In the genomic region with DNA sequence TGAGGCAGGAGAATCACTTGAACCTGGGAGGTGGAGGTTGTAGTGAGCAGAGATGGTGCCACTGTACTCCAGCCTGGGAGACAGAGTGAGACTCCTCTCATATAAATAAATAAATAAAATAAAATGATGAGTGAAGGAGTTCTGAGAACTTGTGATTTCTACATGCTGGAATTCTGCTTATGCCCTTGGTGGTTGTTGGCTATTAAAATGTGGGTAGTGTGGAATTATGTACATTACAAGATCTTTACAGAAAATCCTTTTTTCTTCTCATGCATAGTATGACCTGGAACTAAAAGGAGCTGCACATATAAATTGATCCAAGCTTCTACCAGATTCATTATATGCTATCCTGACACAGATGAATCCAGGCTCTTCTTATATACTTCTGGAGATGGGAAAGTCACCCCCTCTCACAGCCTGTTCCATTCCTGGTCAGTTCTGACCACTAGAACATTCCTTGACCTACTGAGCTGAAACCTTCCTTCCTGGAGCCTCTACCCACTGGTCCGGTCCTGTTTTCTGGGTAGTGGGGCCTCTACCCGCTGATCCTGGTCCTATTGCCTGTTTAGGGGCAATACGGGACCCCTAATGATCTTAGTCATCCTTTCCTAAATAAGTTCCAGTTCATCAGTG, we compare ENCODE assay signal across 14 cellular contexts. TPM values are rescaled to one million over a fixed set of nuclear protein-coding genes. Genes with fewer than 3 reads are reported as not detected.
DNase-seq lines count a peak whose midpoint lies in the region; ATAC-seq and TF ChIP-seq lines count a peak whose summit lies in the region.
"Had no signal": no experiment of that assay in that cellular context is flagged by ENCODE, and none has a peak within 500 bp of the region (broad histone marks: within the 10 kb centered on the region; RNA-seq: fewer than 3 reads in every experiment).

No MANE protein-coding gene starts in this region.

- H3K27me3 Mint-ChIP-seq in GM23338 (ENCODE audit: insufficient read depth, low read depth, poor library complexity) (peaks cover 7% of the 10 kb centered on the region), natural killer cell (ENCODE audit: low read depth in 2 of 2) (no peaks in the 10 kb centered on the region)
- H3K27me3 Mint-ChIP-seq: progenitor cell of endocrine pancreas had no signal

- TF ChIP-seq CTCF in GM23338 (conservative IDR thresholded peaks at IDR 0.05; ENCODE audit: low read depth in 2 of 2): no peak
- no peak for TF ChIP-seq CTCF in natural killer cell (IDR thresholded peaks at IDR 0.05)

- peaks cover 0 to 9% (median 0%) of the 10 kb centered on the region in 11 experiments; a peak in 2 of 22 replicates for H3K9me3 ChIP-seq in BLaER1 treated with 17β-estradiol and CSF1 and Interleukin-3, amounts not matched to agents 10 nM and 100 nM (replicated peaks in 1 of 11)

- no peaks in the 10 kb centered on the region for H3K9me2 ChIP-seq in GM23338 (ENCODE audit: insufficient read depth)

- ATAC-seq in GM23338 (no peak), natural killer cell (no peak), GM18868 (IDR thresholded peaks at IDR 0.05; ENCODE audit: unreplicated experiment) (no peak)

- H3K79me2 ChIP-seq in GM23338 (replicated peaks; ENCODE audit: insufficient read depth): no peaks in the 10 kb centered on the region

- no peak for DNase-seq in GM23338 (ENCODE audit: low spot score)
- DNase-seq in amniotic epithelial cell (ENCODE audit: low read depth): peak; percentile 78
- no peak for DNase-seq in natural killer cell
- DNase-seq in hepatic stellate cell (ENCODE audit: low spot score): no peak
- no peak for DNase-seq in NCI-H510A (lab: John Stamatoyannopoulos, UW)
- DNase-seq: activated T-cell treated with anti-CD3 and anti-CD28 coated beads, Interleukin-2, amount 50 U/mL, for 4 hours; kidney; NCI-H1092; stimulated activated CD4-positive, alpha-beta T cell treated with anti-CD3 and anti-CD28 coated beads, Interleukin-1b, Interleukin-23, amount 100 ng/mL, for 48 hours had no signal

- H3K9me3 Mint-ChIP-seq in GM23338 (no peaks in the 10 kb centered on the region), natural killer cell (no peaks in the 10 kb centered on the region)
- H3K9me3 Mint-ChIP-seq: activated T-cell treated with anti-CD3 and anti-CD28 coated beads, Interleukin-2, amount 50 U/mL, for 4 hours had no signal

- H3K9ac ChIP-seq in BLaER1 treated with 17β-estradiol and CSF1 and Interleukin-3, amounts not matched to agents 10 nM and 100 nM: peak overlapping the region in 6 of 11 experiments; percentile 0 to 84 (median 79); a peak in 10 of 22 replicates

- no peaks in the 10 kb centered on the region for H3K36me3 Mint-ChIP-seq in GM23338 (ENCODE audit: low read depth)
- H3K36me3 Mint-ChIP-seq in natural killer cell: no peaks in the 10 kb centered on the region

- peaks cover 4% of the 10 kb centered on the region; the same call in 1 of the 2 replicates for H3F3A ChIP-seq in GM23338 (replicated peaks; ENCODE audit: low read depth)

- peaks cover 0 to 17% (median 4%) of the 10 kb centered on the region in 11 experiments; a peak in 6 of 22 replicates for H3K36me3 ChIP-seq in BLaER1 treated with 17β-estradiol and CSF1 and Interleukin-3, amounts not matched to agents 10 nM and 100 nM
- no peaks in the 10 kb centered on the region for H3K36me3 ChIP-seq in GM23338 (ENCODE audit: insufficient read depth)

- H3K27ac ChIP-seq in BLaER1 treated with 17β-estradiol and CSF1 and Interleukin-3, amounts not matched to agents 10 nM and 100 nM: peak overlapping the region in 9 of 11 experiments; percentile 15 to 97 (median 80); a peak in 16 of 22 replicates
- no peak overlapping the region for H3K27ac ChIP-seq in GM23338 (ENCODE audit: low read depth)
- H3K27ac ChIP-seq: SK-N-MC, VCaP had no signal

- H3K27ac Mint-ChIP-seq in GM23338 (no peak overlapping the region), natural killer cell (peak overlapping the region; percentile 79 to 86)
- H3K27ac Mint-ChIP-seq: progenitor cell of endocrine pancreas had no signal

- H3K4me3 Mint-ChIP-seq in GM23338 (no peak overlapping the region), natural killer cell (no peak overlapping the region)
- H3K4me3 Mint-ChIP-seq: activated T-cell treated with anti-CD3 and anti-CD28 coated beads, Interleukin-2, amount 50 U/mL, for 4 hours had no signal

- H4K20me1 ChIP-seq in BLaER1 treated with 17β-estradiol and CSF1 and Interleukin-3, amounts not matched to agents 10 nM and 100 nM: no peaks in the 10 kb centered on the region
- H4K20me1 ChIP-seq in GM23338 (replicated peaks; ENCODE audit: insufficient read depth): no peaks in the 10 kb centered on the region

- H3K4me1 ChIP-seq in BLaER1 treated with 17β-estradiol and CSF1 and Interleukin-3, amounts not matched to agents 10 nM and 100 nM: peaks cover 68 to 100% (median 95%) of the 10 kb centered on the region in 10 experiments
- peaks cover 11% of the 10 kb centered on the region; the same call in 1 of the 2 replicates for H3K4me1 ChIP-seq in GM23338 (ENCODE audit: insufficient read depth)

- peak overlapping the region; percentile 35; the same call in 1 of the 2 replicates for H2AFZ ChIP-seq in GM23338

- H3K4me1 Mint-ChIP-seq in GM23338: peaks cover 14% of the 10 kb centered on the region
- H3K4me1 Mint-ChIP-seq in natural killer cell: peaks cover 65 to 78% of the 10 kb centered on the region in 2 donors

- H3K4me3 ChIP-seq in BLaER1 treated with 17β-estradiol and CSF1 and Interleukin-3, amounts not matched to agents 10 nM and 100 nM: peak overlapping the region in 4 of 10 experiments; percentile 35 to 53 (median 40); a peak in 7 of 20 replicates
- H3K4me3 ChIP-seq in GM23338: no peak overlapping the region
- H3K4me3 ChIP-seq: SK-N-MC had no signal

- intact Hi-C loops in natural killer cell (cut with micrococcal nuclease): no loop called here

- no peaks in the 10 kb centered on the region for H3K27me3 ChIP-seq in BLaER1 treated with 17β-estradiol and CSF1 and Interleukin-3, amounts not matched to agents 10 nM and 100 nM
- no peaks in the 10 kb centered on the region for H3K27me3 ChIP-seq in GM23338 (ENCODE audit: insufficient read depth)

- peak overlapping the region; percentile 45 to 99 (median 86) for H3K4me2 ChIP-seq in BLaER1 treated with 17β-estradiol and CSF1 and Interleukin-3, amounts not matched to agents 10 nM and 100 nM
- no peak overlapping the region for H3K4me2 ChIP-seq in GM23338

TF ChIP-seq in GM23338, 12 proteins besides CTCF, POLR2A, EP300 and RAD21 (continues in another document):
- TF ChIP-seq STAT1 (IDR thresholded peaks at IDR 0.05; ENCODE audit: unreplicated experiment): no peak
- TF ChIP-seq, protein P1, sequence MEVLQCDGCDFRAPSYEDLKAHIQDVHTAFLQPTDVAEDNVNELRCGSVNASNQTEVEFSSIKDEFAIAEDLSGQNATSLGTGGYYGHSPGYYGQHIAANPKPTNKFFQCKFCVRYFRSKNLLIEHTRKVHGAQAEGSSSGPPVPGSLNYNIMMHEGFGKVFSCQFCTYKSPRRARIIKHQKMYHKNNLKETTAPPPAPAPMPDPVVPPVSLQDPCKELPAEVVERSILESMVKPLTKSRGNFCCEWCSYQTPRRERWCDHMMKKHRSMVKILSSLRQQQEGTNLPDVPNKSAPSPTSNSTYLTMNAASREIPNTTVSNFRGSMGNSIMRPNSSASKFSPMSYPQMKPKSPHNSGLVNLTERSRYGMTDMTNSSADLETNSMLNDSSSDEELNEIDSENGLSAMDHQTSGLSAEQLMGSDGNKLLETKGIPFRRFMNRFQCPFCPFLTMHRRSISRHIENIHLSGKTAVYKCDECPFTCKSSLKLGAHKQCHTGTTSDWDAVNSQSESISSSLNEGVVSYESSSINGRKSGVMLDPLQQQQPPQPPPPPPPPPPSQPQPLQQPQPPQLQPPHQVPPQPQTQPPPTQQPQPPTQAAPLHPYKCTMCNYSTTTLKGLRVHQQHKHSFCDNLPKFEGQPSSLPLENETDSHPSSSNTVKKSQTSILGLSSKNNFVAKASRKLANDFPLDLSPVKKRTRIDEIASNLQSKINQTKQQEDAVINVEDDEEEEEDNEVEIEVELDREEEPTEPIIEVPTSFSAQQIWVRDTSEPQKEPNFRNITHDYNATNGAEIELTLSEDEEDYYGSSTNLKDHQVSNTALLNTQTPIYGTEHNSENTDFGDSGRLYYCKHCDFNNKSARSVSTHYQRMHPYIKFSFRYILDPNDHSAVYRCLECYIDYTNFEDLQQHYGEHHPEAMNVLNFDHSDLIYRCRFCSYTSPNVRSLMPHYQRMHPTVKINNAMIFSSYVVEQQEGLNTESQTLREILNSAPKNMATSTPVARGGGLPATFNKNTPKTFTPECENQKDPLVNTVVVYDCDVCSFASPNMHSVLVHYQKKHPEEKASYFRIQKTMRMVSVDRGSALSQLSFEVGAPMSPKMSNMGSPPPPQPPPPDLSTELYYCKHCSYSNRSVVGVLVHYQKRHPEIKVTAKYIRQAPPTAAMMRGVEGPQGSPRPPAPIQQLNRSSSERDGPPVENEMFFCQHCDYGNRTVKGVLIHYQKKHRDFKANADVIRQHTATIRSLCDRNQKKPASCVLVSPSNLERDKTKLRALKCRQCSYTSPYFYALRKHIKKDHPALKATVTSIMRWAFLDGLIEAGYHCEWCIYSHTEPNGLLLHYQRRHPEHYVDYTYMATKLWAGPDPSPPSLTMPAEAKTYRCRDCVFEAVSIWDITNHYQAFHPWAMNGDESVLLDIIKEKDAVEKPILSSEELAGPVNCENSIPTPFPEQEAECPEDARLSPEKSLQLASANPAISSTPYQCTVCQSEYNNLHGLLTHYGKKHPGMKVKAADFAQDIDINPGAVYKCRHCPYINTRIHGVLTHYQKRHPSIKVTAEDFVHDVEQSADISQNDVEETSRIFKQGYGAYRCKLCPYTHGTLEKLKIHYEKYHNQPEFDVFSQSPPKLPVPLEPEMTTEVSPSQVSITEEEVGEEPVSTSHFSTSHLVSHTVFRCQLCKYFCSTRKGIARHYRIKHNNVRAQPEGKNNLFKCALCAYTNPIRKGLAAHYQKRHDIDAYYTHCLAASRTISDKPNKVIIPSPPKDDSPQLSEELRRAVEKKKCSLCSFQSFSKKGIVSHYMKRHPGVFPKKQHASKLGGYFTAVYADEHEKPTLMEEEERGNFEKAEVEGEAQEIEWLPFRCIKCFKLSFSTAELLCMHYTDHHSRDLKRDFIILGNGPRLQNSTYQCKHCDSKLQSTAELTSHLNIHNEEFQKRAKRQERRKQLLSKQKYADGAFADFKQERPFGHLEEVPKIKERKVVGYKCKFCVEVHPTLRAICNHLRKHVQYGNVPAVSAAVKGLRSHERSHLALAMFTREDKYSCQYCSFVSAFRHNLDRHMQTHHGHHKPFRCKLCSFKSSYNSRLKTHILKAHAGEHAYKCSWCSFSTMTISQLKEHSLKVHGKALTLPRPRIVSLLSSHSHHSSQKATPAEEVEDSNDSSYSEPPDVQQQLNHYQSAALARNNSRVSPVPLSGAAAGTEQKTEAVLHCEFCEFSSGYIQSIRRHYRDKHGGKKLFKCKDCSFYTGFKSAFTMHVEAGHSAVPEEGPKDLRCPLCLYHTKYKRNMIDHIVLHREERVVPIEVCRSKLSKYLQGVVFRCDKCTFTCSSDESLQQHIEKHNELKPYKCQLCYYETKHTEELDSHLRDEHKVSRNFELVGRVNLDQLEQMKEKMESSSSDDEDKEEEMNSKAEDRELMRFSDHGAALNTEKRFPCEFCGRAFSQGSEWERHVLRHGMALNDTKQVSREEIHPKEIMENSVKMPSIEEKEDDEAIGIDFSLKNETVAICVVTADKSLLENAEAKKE (CRISPR knock-in tag; IDR thresholded peaks at IDR 0.05): no peak

RNA-seq across cellular contexts. Expression of a gene that starts 37.7 kb away (rescaled TPM):
- total RNA-seq in GM23338 (2014; rRNA removed; shearing (Covaris generic)): 26.5 and 30.6 TPM in 2 replicates
- polyA plus RNA-seq in GM23338 (2016; fragmentation: Nextera tagmentation; extraction: Ambion mirVana): 18.7 and 19.1 TPM in 2 replicates
- 10 to 100 TPM; 38.4 to 54.2 (median 47.5) TPM for total RNA-seq in natural killer cell
